8 cellular contexts compared by ENCODE assay signal in genomic region chr17:16568541-16569357, GRCh38. TPM values are rescaled to one million over a fixed set of nuclear protein-coding genes. Genes with fewer than 3 reads are reported as not detected.
A peak's percentile ranks its signal among the peaks of the same experiment; 100 is the strongest.
DNase-seq lines count a peak whose midpoint lies in the region; ATAC-seq and TF ChIP-seq lines count a peak whose summit lies in the region.

ZNF287 (minus strand) TSS chr17:16569204; CDS start chr17:16567731, 1,473 bp downstream.

- H3K4me1 ChIP-seq in ACC112 (ENCODE audit: control insufficient read depth, insufficient read depth, low read length, unreplicated experiment) = no peaks in the 10 kb centered on the region
- peaks cover 0 to 8% of the 10 kb centered on the region in 2 donors for H3K4me1 ChIP-seq in duodenal mucosa (ENCODE audit: control insufficient read depth in 1 of 2, insufficient read depth in 2 of 2, low read length in 2 of 2)

- no peak for TF ChIP-seq POLR2A in lower leg skin (IDR thresholded peaks at IDR 0.05)

- peak within 1 kb of the TSS; percentile 81 for H3K4me3 ChIP-seq in ACC112 (ENCODE audit: low read depth, low read length)
- peak within 1 kb of the TSS; percentile 81 to 88 for H3K4me3 ChIP-seq in duodenal mucosa (ENCODE audit: low read depth in 1 of 2, low read length in 2 of 2)
- H3K4me3 ChIP-seq in lower leg skin (ENCODE audit: low read depth, poor library complexity, severe bottlenecking) = peak within 1 kb of the TSS; percentile 40

- peaks cover 4% of the 10 kb centered on the region for H3K9me3 Mint-ChIP-seq in activated CD4-positive, alpha-beta memory T cell treated with anti-CD3 and anti-CD28 coated beads, Interleukin-2, amount 10 ng/mL, durations not matched to agents 7 days and 5 days

- peak within 1 kb of the TSS; percentile 78 for H2AFZ ChIP-seq in ACC112 (ENCODE audit: low read length, unreplicated experiment)

- intact Hi-C loops in lower leg skin (cut with DNase I; ENCODE audit: low total_unique reads) = no loop called here

- peaks cover 13% of the 10 kb centered on the region for H3K36me3 Mint-ChIP-seq in activated CD4-positive, alpha-beta memory T cell treated with anti-CD3 and anti-CD28 coated beads, Interleukin-2, amount 10 ng/mL, durations not matched to agents 7 days and 5 days (ENCODE audit: low read depth)

- H3K9ac ChIP-seq in duodenal mucosa (ENCODE audit: low read depth in 1 of 2, low read length in 2 of 2) = peak within 1 kb of the TSS in 1 of 2 donors; percentile 65

- WGBS in lower leg skin, 2 donors = 3 to 6% methylated on average over 16 to 58 of the region's 77 CpGs

- TF ChIP-seq CTCF in lower leg skin (IDR thresholded peaks at IDR 0.05) = no peak

- CTCF ChIA-PET in activated CD4-positive, alpha-beta memory T cell treated with anti-CD3 and anti-CD28 coated beads, Interleukin-2, amount 10 ng/mL, durations not matched to agents 7 days and 5 days (lab: Charles Lee) = interaction anchor here (1.2 to 3.8 kb wide), 4 partner anchors 16 to 33 kb away, joined by 3 to 14 read pairs (median 6); no protein-coding TSS in a partner anchor

- H3K79me2 ChIP-seq in ACC112 (ENCODE audit: control insufficient read depth, insufficient read depth, low read length, unreplicated experiment) = peaks cover 3% of the 10 kb centered on the region

- POLR2A ChIA-PET in activated CD4-positive, alpha-beta memory T cell treated with anti-CD3 and anti-CD28 coated beads, Interleukin-2, amount 10 ng/mL, durations not matched to agents 7 days and 5 days (lab: Charles Lee) = interaction anchor here (1.0 to 2.0 kb wide), 3 partner anchors 16 to 62 kb away, joined by 3 to 10 read pairs (median 3); no protein-coding TSS in a partner anchor

- H3K4me1 Mint-ChIP-seq in activated CD4-positive, alpha-beta memory T cell treated with anti-CD3 and anti-CD28 coated beads, Interleukin-2, amount 10 ng/mL, durations not matched to agents 7 days and 5 days = peaks cover 19% of the 10 kb centered on the region

- H3K4me3 Mint-ChIP-seq in activated CD4-positive, alpha-beta memory T cell treated with anti-CD3 and anti-CD28 coated beads, Interleukin-2, amount 10 ng/mL, durations not matched to agents 7 days and 5 days = peak within 1 kb of the TSS; percentile 81

- DNase-seq in NCI-H345 treated with DMSO at 0.1 percent for 48 hours (lab: John Stamatoyannopoulos, UW; ENCODE audit: unreplicated experiment) (peak; percentile 88), lower leg skin (ENCODE audit: low spot score in 2 of 2) (peak; percentile 95 to 99)
- peak; percentile 90 for DNase-seq in activated CD4-positive, alpha-beta memory T cell treated with anti-CD3 and anti-CD28 coated beads, Interleukin-2, amount 10 ng/mL, durations not matched to agents 7 days and 5 days
- peak; percentile 94 for DNase-seq in stimulated activated CD4-positive, alpha-beta T cell treated with anti-CD3 and anti-CD28 coated beads, Interleukin-4, amount 100 ng/mL, for 24 hours

- H3K27me3 ChIP-seq in ACC112 (ENCODE audit: insufficient read depth, low read length) (0 out of 2 replicates have a peak, but pooled peaks cover 3% of the 10 kb centered on the region), duodenal mucosa (ENCODE audit: control insufficient read depth in 1 of 2, insufficient read depth in 2 of 2, low read length in 2 of 2) (peaks cover 0 to 2% of the 10 kb centered on the region in 2 donors)

- no peaks in the 10 kb centered on the region for H3K9me3 ChIP-seq in duodenal mucosa (ENCODE audit: control insufficient read depth in 1 of 2, low read length in 2 of 2)

- peaks cover 2% of the 10 kb centered on the region for H3K27me3 Mint-ChIP-seq in activated CD4-positive, alpha-beta memory T cell treated with anti-CD3 and anti-CD28 coated beads, Interleukin-2, amount 10 ng/mL, durations not matched to agents 7 days and 5 days

- H3K27ac Mint-ChIP-seq in activated CD4-positive, alpha-beta memory T cell treated with anti-CD3 and anti-CD28 coated beads, Interleukin-2, amount 10 ng/mL, durations not matched to agents 7 days and 5 days = no peak within 1 kb of the TSS

- H3K27ac ChIP-seq in ACC112 (ENCODE audit: low read depth, low read length) (no peak within 1 kb of the TSS), duodenal mucosa (ENCODE audit: low read depth, low read length) (no peak within 1 kb of the TSS)

- H3K36me3 ChIP-seq in ACC112 (ENCODE audit: insufficient read depth, low read length) (peaks cover 21% of the 10 kb centered on the region), duodenal mucosa (ENCODE audit: control insufficient read depth in 1 of 2, insufficient read depth in 2 of 2, low read length in 2 of 2) (peaks cover 0 to 4% of the 10 kb centered on the region in 2 donors)

- peak; percentile 88 for ATAC-seq in GM18873 (IDR thresholded peaks at IDR 0.05; ENCODE audit: low FRiP score, unreplicated experiment)
- peak; percentile 93 for ATAC-seq in HG03159 (IDR thresholded peaks at IDR 0.05; ENCODE audit: unreplicated experiment)

RNA-seq across cellular contexts. Expression of gene ZNF287, which starts in this region (rescaled TPM):
- total RNA-seq in activated CD4-positive, alpha-beta memory T cell treated with anti-CD3 and anti-CD28 coated beads, Interleukin-2, amount 10 ng/mL, durations not matched to agents 7 days and 5 days = 1 to 10 TPM; 7.4 TPM
- total RNA-seq in lower leg skin = 10 to 100 TPM in 1 of 4 donors, 1 to 10 TPM in 3; 3.9 to 11.8 (median 5.8) TPM
